Comparison of ENCODE assay signal across 1 cellular context in genomic region chr13:75417006-75417384, GRCh38.
TF ChIP-seq lines count a peak whose summit lies in the region.

No MANE protein-coding gene starts in this region.

TF ChIP-seq in WTC11, 78 proteins besides CTCF, POLR2A, EP300 and RAD21 (continued from another document):
- no peak for TF ChIP-seq USF2 (CRISPR knock-in tag; IDR thresholded peaks at IDR 0.05)
- TF ChIP-seq, protein P1, sequence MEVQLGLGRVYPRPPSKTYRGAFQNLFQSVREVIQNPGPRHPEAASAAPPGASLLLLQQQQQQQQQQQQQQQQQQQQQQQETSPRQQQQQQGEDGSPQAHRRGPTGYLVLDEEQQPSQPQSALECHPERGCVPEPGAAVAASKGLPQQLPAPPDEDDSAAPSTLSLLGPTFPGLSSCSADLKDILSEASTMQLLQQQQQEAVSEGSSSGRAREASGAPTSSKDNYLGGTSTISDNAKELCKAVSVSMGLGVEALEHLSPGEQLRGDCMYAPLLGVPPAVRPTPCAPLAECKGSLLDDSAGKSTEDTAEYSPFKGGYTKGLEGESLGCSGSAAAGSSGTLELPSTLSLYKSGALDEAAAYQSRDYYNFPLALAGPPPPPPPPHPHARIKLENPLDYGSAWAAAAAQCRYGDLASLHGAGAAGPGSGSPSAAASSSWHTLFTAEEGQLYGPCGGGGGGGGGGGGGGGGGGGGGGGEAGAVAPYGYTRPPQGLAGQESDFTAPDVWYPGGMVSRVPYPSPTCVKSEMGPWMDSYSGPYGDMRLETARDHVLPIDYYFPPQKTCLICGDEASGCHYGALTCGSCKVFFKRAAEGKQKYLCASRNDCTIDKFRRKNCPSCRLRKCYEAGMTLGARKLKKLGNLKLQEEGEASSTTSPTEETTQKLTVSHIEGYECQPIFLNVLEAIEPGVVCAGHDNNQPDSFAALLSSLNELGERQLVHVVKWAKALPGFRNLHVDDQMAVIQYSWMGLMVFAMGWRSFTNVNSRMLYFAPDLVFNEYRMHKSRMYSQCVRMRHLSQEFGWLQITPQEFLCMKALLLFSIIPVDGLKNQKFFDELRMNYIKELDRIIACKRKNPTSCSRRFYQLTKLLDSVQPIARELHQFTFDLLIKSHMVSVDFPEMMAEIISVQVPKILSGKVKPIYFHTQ (CRISPR knock-in tag; IDR thresholded peaks at IDR 0.05): no peak
- no peak for TF ChIP-seq IRF2 (CRISPR knock-in tag; IDR thresholded peaks at IDR 0.05; ENCODE audit: borderline replicate concordance, low read depth)
- TF ChIP-seq FOXK1 (CRISPR knock-in tag; IDR thresholded peaks at IDR 0.05): no peak
- no peak for TF ChIP-seq NFATC4 (CRISPR knock-in tag; IDR thresholded peaks at IDR 0.05)
- no peak for TF ChIP-seq ZNF281 (CRISPR knock-in tag; IDR thresholded peaks at IDR 0.05)
- no peak for TF ChIP-seq ZNF317 (CRISPR knock-in tag; IDR thresholded peaks at IDR 0.05; ENCODE audit: borderline replicate concordance, low read depth)
- TF ChIP-seq NR2C2 (CRISPR knock-in tag; IDR thresholded peaks at IDR 0.05): no peak
- TF ChIP-seq ATF6 (CRISPR knock-in tag; IDR thresholded peaks at IDR 0.05): no peak
- TF ChIP-seq, protein P2, sequence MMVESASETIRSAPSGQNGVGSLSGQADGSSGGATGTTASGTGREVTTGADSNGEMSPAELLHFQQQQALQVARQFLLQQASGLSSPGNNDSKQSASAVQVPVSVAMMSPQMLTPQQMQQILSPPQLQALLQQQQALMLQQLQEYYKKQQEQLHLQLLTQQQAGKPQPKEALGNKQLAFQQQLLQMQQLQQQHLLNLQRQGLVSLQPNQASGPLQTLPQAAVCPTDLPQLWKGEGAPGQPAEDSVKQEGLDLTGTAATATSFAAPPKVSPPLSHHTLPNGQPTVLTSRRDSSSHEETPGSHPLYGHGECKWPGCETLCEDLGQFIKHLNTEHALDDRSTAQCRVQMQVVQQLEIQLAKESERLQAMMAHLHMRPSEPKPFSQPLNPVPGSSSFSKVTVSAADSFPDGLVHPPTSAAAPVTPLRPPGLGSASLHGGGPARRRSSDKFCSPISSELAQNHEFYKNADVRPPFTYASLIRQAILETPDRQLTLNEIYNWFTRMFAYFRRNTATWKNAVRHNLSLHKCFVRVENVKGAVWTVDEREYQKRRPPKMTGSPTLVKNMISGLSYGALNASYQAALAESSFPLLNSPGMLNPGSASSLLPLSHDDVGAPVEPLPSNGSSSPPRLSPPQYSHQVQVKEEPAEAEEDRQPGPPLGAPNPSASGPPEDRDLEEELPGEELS (CRISPR knock-in tag; IDR thresholded peaks at IDR 0.05): no peak
- no peak for TF ChIP-seq ZNF138 (CRISPR knock-in tag; conservative IDR thresholded peaks at IDR 0.05)
- no peak for TF ChIP-seq SMAD3 (CRISPR knock-in tag; IDR thresholded peaks at IDR 0.05; ENCODE audit: borderline replicate concordance)
